ENCODE assay signal across 1 cellular context in genomic region chr2:44152865-44153264, GRCh38.
TF ChIP-seq lines count a peak whose summit lies in the region.

No MANE protein-coding gene starts in this region.

TF ChIP-seq in GM23338, 12 proteins besides CTCF, POLR2A, EP300 and RAD21 (continued from another document):
- TF ChIP-seq, protein P1, sequence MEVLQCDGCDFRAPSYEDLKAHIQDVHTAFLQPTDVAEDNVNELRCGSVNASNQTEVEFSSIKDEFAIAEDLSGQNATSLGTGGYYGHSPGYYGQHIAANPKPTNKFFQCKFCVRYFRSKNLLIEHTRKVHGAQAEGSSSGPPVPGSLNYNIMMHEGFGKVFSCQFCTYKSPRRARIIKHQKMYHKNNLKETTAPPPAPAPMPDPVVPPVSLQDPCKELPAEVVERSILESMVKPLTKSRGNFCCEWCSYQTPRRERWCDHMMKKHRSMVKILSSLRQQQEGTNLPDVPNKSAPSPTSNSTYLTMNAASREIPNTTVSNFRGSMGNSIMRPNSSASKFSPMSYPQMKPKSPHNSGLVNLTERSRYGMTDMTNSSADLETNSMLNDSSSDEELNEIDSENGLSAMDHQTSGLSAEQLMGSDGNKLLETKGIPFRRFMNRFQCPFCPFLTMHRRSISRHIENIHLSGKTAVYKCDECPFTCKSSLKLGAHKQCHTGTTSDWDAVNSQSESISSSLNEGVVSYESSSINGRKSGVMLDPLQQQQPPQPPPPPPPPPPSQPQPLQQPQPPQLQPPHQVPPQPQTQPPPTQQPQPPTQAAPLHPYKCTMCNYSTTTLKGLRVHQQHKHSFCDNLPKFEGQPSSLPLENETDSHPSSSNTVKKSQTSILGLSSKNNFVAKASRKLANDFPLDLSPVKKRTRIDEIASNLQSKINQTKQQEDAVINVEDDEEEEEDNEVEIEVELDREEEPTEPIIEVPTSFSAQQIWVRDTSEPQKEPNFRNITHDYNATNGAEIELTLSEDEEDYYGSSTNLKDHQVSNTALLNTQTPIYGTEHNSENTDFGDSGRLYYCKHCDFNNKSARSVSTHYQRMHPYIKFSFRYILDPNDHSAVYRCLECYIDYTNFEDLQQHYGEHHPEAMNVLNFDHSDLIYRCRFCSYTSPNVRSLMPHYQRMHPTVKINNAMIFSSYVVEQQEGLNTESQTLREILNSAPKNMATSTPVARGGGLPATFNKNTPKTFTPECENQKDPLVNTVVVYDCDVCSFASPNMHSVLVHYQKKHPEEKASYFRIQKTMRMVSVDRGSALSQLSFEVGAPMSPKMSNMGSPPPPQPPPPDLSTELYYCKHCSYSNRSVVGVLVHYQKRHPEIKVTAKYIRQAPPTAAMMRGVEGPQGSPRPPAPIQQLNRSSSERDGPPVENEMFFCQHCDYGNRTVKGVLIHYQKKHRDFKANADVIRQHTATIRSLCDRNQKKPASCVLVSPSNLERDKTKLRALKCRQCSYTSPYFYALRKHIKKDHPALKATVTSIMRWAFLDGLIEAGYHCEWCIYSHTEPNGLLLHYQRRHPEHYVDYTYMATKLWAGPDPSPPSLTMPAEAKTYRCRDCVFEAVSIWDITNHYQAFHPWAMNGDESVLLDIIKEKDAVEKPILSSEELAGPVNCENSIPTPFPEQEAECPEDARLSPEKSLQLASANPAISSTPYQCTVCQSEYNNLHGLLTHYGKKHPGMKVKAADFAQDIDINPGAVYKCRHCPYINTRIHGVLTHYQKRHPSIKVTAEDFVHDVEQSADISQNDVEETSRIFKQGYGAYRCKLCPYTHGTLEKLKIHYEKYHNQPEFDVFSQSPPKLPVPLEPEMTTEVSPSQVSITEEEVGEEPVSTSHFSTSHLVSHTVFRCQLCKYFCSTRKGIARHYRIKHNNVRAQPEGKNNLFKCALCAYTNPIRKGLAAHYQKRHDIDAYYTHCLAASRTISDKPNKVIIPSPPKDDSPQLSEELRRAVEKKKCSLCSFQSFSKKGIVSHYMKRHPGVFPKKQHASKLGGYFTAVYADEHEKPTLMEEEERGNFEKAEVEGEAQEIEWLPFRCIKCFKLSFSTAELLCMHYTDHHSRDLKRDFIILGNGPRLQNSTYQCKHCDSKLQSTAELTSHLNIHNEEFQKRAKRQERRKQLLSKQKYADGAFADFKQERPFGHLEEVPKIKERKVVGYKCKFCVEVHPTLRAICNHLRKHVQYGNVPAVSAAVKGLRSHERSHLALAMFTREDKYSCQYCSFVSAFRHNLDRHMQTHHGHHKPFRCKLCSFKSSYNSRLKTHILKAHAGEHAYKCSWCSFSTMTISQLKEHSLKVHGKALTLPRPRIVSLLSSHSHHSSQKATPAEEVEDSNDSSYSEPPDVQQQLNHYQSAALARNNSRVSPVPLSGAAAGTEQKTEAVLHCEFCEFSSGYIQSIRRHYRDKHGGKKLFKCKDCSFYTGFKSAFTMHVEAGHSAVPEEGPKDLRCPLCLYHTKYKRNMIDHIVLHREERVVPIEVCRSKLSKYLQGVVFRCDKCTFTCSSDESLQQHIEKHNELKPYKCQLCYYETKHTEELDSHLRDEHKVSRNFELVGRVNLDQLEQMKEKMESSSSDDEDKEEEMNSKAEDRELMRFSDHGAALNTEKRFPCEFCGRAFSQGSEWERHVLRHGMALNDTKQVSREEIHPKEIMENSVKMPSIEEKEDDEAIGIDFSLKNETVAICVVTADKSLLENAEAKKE (CRISPR knock-in tag; IDR thresholded peaks at IDR 0.05): no peak
- no peak for TF ChIP-seq POLR2AphosphoS5 (IDR thresholded peaks at IDR 0.05; ENCODE audit: low read depth)
- TF ChIP-seq CREB1 (CRISPR knock-in tag; IDR thresholded peaks at IDR 0.05; ENCODE audit: low read depth): no peak
- no peak for TF ChIP-seq NANOG (IDR thresholded peaks at IDR 0.05; ENCODE audit: borderline replicate concordance)
- TF ChIP-seq ZNF114 (CRISPR knock-in tag; IDR thresholded peaks at IDR 0.05): no peak
